8 cellular contexts compared by ENCODE assay signal in genomic region chr7:151028131-151028947, GRCh38. TPM values are rescaled to one million over a fixed set of nuclear protein-coding genes. Genes with fewer than 3 reads are reported as not detected.
DNase-seq lines count a peak whose midpoint lies in the region; ATAC-seq, FAIRE-seq and TF ChIP-seq lines count a peak whose summit lies in the region.

Gene ABCB8 (plus strand): TSS chr7:151028450. CDS start chr7:151028516, 66 bp downstream.

- H3K36me3 ChIP-seq in adipocyte (ENCODE audit: control insufficient read depth, insufficient read depth, low read length, severe bottlenecking): no peaks in the 10 kb centered on the region
- H3K36me3 ChIP-seq in parathyroid adenoma (ENCODE audit: control insufficient read depth, insufficient read depth, low read length): no peaks in the 10 kb centered on the region
- peaks cover 0 to 28% (median 0%) of the 10 kb centered on the region in 3 donors for H3K36me3 ChIP-seq in tibial nerve

- H3K27ac ChIP-seq in parathyroid adenoma (peak within 1 kb of the TSS; percentile 59), tibial nerve (peak within 1 kb of the TSS; percentile 75 to 92 (median 78))

- TF ChIP-seq EP300 in tibial nerve (IDR thresholded peaks at IDR 0.05): peak; percentile 31 to 86

- FAIRE-seq in GM12891 (lab: Jason Lieb, UNC): peak; percentile 93

- TF ChIP-seq POLR2A in GM12891 (IDR thresholded peaks at IDR 0.05; ENCODE audit: low read depth, low read length): peak; percentile 48; the same call in 1 of the 2 replicates
- peak; percentile 25 to 82 for TF ChIP-seq POLR2A in tibial nerve (IDR thresholded peaks at IDR 0.05)

- H3K79me2 ChIP-seq in parathyroid adenoma: peaks cover 21% of the 10 kb centered on the region

- intact Hi-C loops in Right ventricle myocardium superior (cut with DNase I): no loop called here

- H3K4me1 ChIP-seq in adipocyte (ENCODE audit: control insufficient read depth, insufficient read depth, low read length): peaks cover 10% of the 10 kb centered on the region
- peaks cover 3% of the 10 kb centered on the region for H3K4me1 ChIP-seq in parathyroid adenoma
- peaks cover 0 to 17% (median 7%) of the 10 kb centered on the region in 4 donors for H3K4me1 ChIP-seq in tibial nerve

- H3K9ac ChIP-seq in adipocyte (ENCODE audit: low read length) (peak within 1 kb of the TSS; percentile 89), parathyroid adenoma (no peak within 1 kb of the TSS)

- peak within 1 kb of the TSS; percentile 81 for H3K4me2 ChIP-seq in parathyroid adenoma (ENCODE audit: low read length)

- 0 to 1% methylated on average over 41 to 42 of the region's 53 CpGs for WGBS in tibial nerve, 2 donors

- peaks cover 12% of the 10 kb centered on the region for H3K27me3 ChIP-seq in adipocyte (replicated peaks; ENCODE audit: control insufficient read depth, insufficient read depth, low read length)
- no peaks in the 10 kb centered on the region for H3K27me3 ChIP-seq in parathyroid adenoma (ENCODE audit: control insufficient read depth, insufficient read depth, low read length)
- H3K27me3 ChIP-seq in tibial nerve: peaks cover 0 to 11% of the 10 kb centered on the region in 2 donors

- peak within 1 kb of the TSS; percentile 95 for H2AFZ ChIP-seq in parathyroid adenoma

- peak; percentile 84 for TF ChIP-seq CTCF in parathyroid adenoma (IDR thresholded peaks at IDR 0.05)
- peak; percentile 46 to 82 (median 57) for TF ChIP-seq CTCF in tibial nerve (IDR thresholded peaks at IDR 0.05)

- peak; percentile 99 for DNase-seq in GM12891 (ENCODE audit: insufficient read length, low spot score)
- DNase-seq in NCI-H1436 (lab: John Stamatoyannopoulos, UW): peak; percentile 97
- DNase-seq in T follicular helper cell (ENCODE audit: low read depth): peak; percentile 98
- peak; percentile 99 for DNase-seq in adipocyte (ENCODE audit: low read depth)
- DNase-seq in Right ventricle myocardium superior: peak; percentile 97
- DNase-seq in tibial nerve (ENCODE audit: low spot score in 2 of 2): peak; percentile 99 to 100

- ATAC-seq in HG02840 (IDR thresholded peaks at IDR 0.05; ENCODE audit: low FRiP score, unreplicated experiment) (peak; percentile 97), Right ventricle myocardium superior (ENCODE audit: poor library complexity) (peak; percentile 98)

- peak within 1 kb of the TSS; percentile 91 for H3K4me3 ChIP-seq in adipocyte (ENCODE audit: low read length)
- H3K4me3 ChIP-seq in parathyroid adenoma (ENCODE audit: low read depth, low read length): peak within 1 kb of the TSS; percentile 88
- H3K4me3 ChIP-seq in tibial nerve: peak within 1 kb of the TSS; percentile 53 to 82 (median 68)

- H3K9me3 ChIP-seq in adipocyte (ENCODE audit: control insufficient read depth, low read length) (no peaks in the 10 kb centered on the region), parathyroid adenoma (ENCODE audit: control insufficient read depth, low read length) (no peaks in the 10 kb centered on the region), tibial nerve (no peaks in the 10 kb centered on the region)

TF ChIP-seq in GM12891, 5 proteins besides CTCF, POLR2A, EP300 and RAD21:
- no peak for TF ChIP-seq TAF1 (IDR thresholded peaks at IDR 0.05; ENCODE audit: low read depth, low read length)
- TF ChIP-seq POLR2AphosphoS5 (IDR thresholded peaks at IDR 0.05; ENCODE audit: low read depth, low read length): no peak
- no peak for TF ChIP-seq POU2F2 (IDR thresholded peaks at IDR 0.05; ENCODE audit: low read depth, low read length)
- TF ChIP-seq PAX5 (IDR thresholded peaks at IDR 0.05; ENCODE audit: insufficient read depth, low read length, severe bottlenecking): no peak
- peak; percentile 53; the same call in 1 of the 2 replicates for TF ChIP-seq SPI1 (IDR thresholded peaks at IDR 0.05; ENCODE audit: low read depth, low read length)

RNA-seq across cellular contexts. Expression of gene ABCB8, which starts in this region (rescaled TPM):
- 10.9 TPM for polyA plus RNA-seq in GM12891 (2012; ENCODE audit: low read depth, missing spikeins)
- total RNA-seq in Right ventricle myocardium superior (24.6 TPM), tibial nerve (10 to 100 TPM; 21.0 to 49.0 (median 31.6) TPM)

Comparison
In these comparisons a context has a peak if more than half of its experiments do, and no peak if none do; other contexts are left out.
1. Peak in every context shown above with its lines: DNase-seq, ATAC-seq, H3K4me3 ChIP-seq and H3K27ac ChIP-seq.